ENCODE assay signal across 8 cellular contexts in genomic region chr14:69573841-69574265, GRCh38.
DNase-seq lines count a peak whose midpoint lies in the region; ATAC-seq lines count a peak whose summit lies in the region.

No MANE protein-coding gene starts in this region.

- peak overlapping the region; percentile 82 for H3K4me3 Mint-ChIP-seq in stimulated activated memory B cell treated with anti-CD40 and anti-IgM and Interleukin-4, amounts not matched to agents 10 μg/mL and 1 μg/mL and 100 μg/mL, for 72 hours

- peak; percentile 23 for DNase-seq in activated T-cell treated with anti-CD3 and anti-CD28 coated beads, Interleukin-2, amount 50 U/mL, for 1 hour
- DNase-seq in activated T-cell treated with anti-CD3 and anti-CD28 coated beads for 4 hours (no peak), NCI-H524 (lab: John Stamatoyannopoulos, UW) (peak; percentile 97 to 98), ecto neural progenitor cell (ENCODE audit: low spot score) (peak; percentile 81)

- no peak for ATAC-seq in stimulated activated memory B cell treated with anti-CD40 and anti-IgM and Interleukin-4, amounts not matched to agents 10 μg/mL and 1 μg/mL and 100 μg/mL, for 72 hours
- ATAC-seq in GM21390 (IDR thresholded peaks at IDR 0.05; ENCODE audit: unreplicated experiment), result no peak
- no peak for ATAC-seq in GM21723 (IDR thresholded peaks at IDR 0.05; ENCODE audit: unreplicated experiment)
- no peak for ATAC-seq in HG03439 (IDR thresholded peaks at IDR 0.05; ENCODE audit: unreplicated experiment)

- no peaks in the 10 kb centered on the region for H3K36me3 Mint-ChIP-seq in stimulated activated memory B cell treated with anti-CD40 and anti-IgM and Interleukin-4, amounts not matched to agents 10 μg/mL and 1 μg/mL and 100 μg/mL, for 72 hours

- no peak overlapping the region for H3K27ac Mint-ChIP-seq in stimulated activated memory B cell treated with anti-CD40 and anti-IgM and Interleukin-4, amounts not matched to agents 10 μg/mL and 1 μg/mL and 100 μg/mL, for 72 hours

- peaks cover 75% of the 10 kb centered on the region for H3K27me3 Mint-ChIP-seq in stimulated activated memory B cell treated with anti-CD40 and anti-IgM and Interleukin-4, amounts not matched to agents 10 μg/mL and 1 μg/mL and 100 μg/mL, for 72 hours

- no peaks in the 10 kb centered on the region for H3K9me3 Mint-ChIP-seq in stimulated activated memory B cell treated with anti-CD40 and anti-IgM and Interleukin-4, amounts not matched to agents 10 μg/mL and 1 μg/mL and 100 μg/mL, for 72 hours

- H3K4me1 Mint-ChIP-seq in stimulated activated memory B cell treated with anti-CD40 and anti-IgM and Interleukin-4, amounts not matched to agents 10 μg/mL and 1 μg/mL and 100 μg/mL, for 72 hours, result peaks cover 20% of the 10 kb centered on the region
